In genomic region chr1:201706109-201706508, GRCh38 we compare ENCODE assay signal across 1 cellular context.
TF ChIP-seq lines count a peak whose summit lies in the region.

No MANE protein-coding gene starts in this region.

TF ChIP-seq in IMR-90, 13 proteins besides CTCF, POLR2A, EP300 and RAD21 (continued from another document):
- TF ChIP-seq SMC3 (IDR thresholded peaks at IDR 0.05; ENCODE audit: low read depth, low read length): no peak
- TF ChIP-seq BHLHE40 (IDR thresholded peaks at IDR 0.05; ENCODE audit: low read depth, low read length): no peak
- TF ChIP-seq MXI1 (IDR thresholded peaks at IDR 0.05; ENCODE audit: borderline replicate concordance, low read depth, low read length): no peak
- no peak for TF ChIP-seq CHD1 (IDR thresholded peaks at IDR 0.05; ENCODE audit: low read depth, low read length)
- no peak for TF ChIP-seq NFE2L2 (IDR thresholded peaks at IDR 0.05; ENCODE audit: low read depth, low read length)
- no peak for TF ChIP-seq RCOR1 (IDR thresholded peaks at IDR 0.05; ENCODE audit: insufficient replicate concordance, low read length)
- TF ChIP-seq MAZ (IDR thresholded peaks at IDR 0.05; ENCODE audit: borderline replicate concordance, low read depth, low read length): no peak
- TF ChIP-seq ELK1 (IDR thresholded peaks at IDR 0.05; ENCODE audit: borderline replicate concordance, low read depth, low read length): no peak
- TF ChIP-seq, protein P1, sequence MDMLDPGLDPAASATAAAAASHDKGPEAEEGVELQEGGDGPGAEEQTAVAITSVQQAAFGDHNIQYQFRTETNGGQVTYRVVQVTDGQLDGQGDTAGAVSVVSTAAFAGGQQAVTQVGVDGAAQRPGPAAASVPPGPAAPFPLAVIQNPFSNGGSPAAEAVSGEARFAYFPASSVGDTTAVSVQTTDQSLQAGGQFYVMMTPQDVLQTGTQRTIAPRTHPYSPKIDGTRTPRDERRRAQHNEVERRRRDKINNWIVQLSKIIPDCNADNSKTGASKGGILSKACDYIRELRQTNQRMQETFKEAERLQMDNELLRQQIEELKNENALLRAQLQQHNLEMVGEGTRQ (IDR thresholded peaks at IDR 0.05; ENCODE audit: low read depth, low read length): no peak
